ENCODE assay signal across 28 cellular contexts in the genomic region with DNA sequence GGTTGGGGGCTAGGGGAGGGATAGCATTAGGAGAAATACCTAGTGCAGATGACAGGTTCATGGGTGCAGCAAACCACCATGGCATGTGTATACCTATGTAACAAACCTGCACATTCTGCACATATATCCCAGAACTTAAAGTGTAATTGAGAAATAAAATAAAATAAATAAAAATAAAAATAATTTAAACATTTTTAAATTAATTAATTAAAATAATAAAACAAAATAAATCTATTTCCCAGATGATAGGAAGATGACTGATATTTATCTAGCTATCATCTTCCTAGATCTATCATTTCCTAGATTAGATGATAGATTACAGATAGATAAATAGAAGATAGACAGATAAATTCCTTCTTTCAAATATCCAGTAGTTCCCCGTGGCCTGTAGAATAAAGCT.
"Had no signal": no experiment of that assay in that cellular context is flagged by ENCODE, and none has a peak within 500 bp of the region (broad histone marks: within the 10 kb centered on the region; RNA-seq: fewer than 3 reads in every experiment).

No MANE protein-coding gene starts in this region.

- DNase-seq: colonic mucosa; cortex of kidney; dermis blood vessel endothelial cell; dorsolateral prefrontal cortex; effector CD4-positive, alpha-beta T cell; effector CD8-positive, alpha-beta T cell; effector memory CD4-positive, alpha-beta T cell; effector memory CD8-positive, alpha-beta T cell; endodermal cell; erythroblast; esophagus squamous epithelium; foreskin fibroblast; foreskin keratinocyte; foreskin melanocyte; gastrocnemius medialis; glutamatergic neuron; head of caudate nucleus; heart left ventricle; heart right ventricle had no signal

- H3K4me1 ChIP-seq: colonic mucosa, esophagus muscularis mucosa, foreskin keratinocyte, gastrocnemius medialis, gastroesophageal sphincter, heart left ventricle, heart right ventricle had no signal

- H3K9me3 Mint-ChIP-seq: effector memory CD8-positive, alpha-beta T cell; endodermal cell had no signal

- H3K27me3 Mint-ChIP-seq: dendritic cell treated with granulocyte-macrophage colony-stimulating factor and Interleukin-4, amounts not matched to agents 40 ng/mL and 50 ng/mL, for 4 days had no signal

- FAIRE-seq: colon, endometrium, endothelial cell of umbilical vein had no signal

- ATAC-seq: effector memory CD8-positive, alpha-beta T cell; esophagus mucosa; foreskin keratinocyte; gastrocnemius medialis; gastroesophageal sphincter; heart left ventricle; heart right ventricle had no signal

- H3K4me3 Mint-ChIP-seq: dendritic cell treated with granulocyte-macrophage colony-stimulating factor and Interleukin-4, amounts not matched to agents 40 ng/mL and 50 ng/mL, for 4 days; effector memory CD8-positive, alpha-beta T cell; endodermal cell had no signal

- H3K4me1 Mint-ChIP-seq: endodermal cell had no signal

- H3K9me3 ChIP-seq: colonic mucosa, esophagus muscularis mucosa, esophagus squamous epithelium, gastrocnemius medialis, gastroesophageal sphincter, heart left ventricle, heart right ventricle had no signal

- H3K27ac Mint-ChIP-seq: dendritic cell treated with granulocyte-macrophage colony-stimulating factor and Interleukin-4, amounts not matched to agents 40 ng/mL and 50 ng/mL, for 4 days; effector memory CD8-positive, alpha-beta T cell; endodermal cell had no signal

- H3K36me3 ChIP-seq: colonic mucosa, esophagus muscularis mucosa, esophagus squamous epithelium, gastrocnemius medialis, gastroesophageal sphincter, heart left ventricle, heart right ventricle had no signal

- H3K27ac ChIP-seq: colonic mucosa, coronary artery, dorsolateral prefrontal cortex, epithelial cell of prostate, esophagus muscularis mucosa, esophagus squamous epithelium, foreskin keratinocyte, gastrocnemius medialis, gastroesophageal sphincter, heart left ventricle, heart right ventricle had no signal

- H3K4me3 ChIP-seq: colonic mucosa, coronary artery, dorsolateral prefrontal cortex, esophagus muscularis mucosa, esophagus squamous epithelium, gastrocnemius medialis, gastroesophageal sphincter, heart left ventricle, heart right ventricle had no signal

- H3K27me3 ChIP-seq: colonic mucosa, dorsolateral prefrontal cortex, esophagus muscularis mucosa, esophagus squamous epithelium, foreskin keratinocyte, gastrocnemius medialis, gastroesophageal sphincter, heart left ventricle had no signal
